Comparison of ENCODE assay signal across 23 cellular contexts in the genomic region with DNA sequence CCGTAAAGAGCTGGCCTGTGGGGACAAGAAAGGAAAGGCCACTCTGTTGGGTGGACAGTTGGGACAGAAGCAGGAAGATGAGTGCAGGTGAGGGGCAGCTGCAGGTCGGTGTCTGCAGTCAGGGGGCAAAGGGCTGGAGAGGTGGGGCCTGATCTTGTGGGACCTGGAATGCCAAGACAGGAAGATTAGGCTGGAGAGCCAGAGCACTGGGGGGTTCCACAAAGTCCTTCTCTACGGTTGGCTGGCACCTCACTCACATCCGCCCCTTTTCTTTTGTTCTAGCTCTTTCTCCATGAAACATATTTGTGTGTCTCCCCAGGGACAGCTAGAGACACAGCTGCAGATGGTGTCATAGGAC.
A peak's percentile ranks its signal among the peaks of the same experiment; 100 is the strongest.
DNase-seq lines count a peak whose midpoint lies in the region; ATAC-seq and TF ChIP-seq lines count a peak whose summit lies in the region.
"Had no signal": no experiment of that assay in that cellular context is flagged by ENCODE, and none has a peak within 500 bp of the region (broad histone marks: within the 10 kb centered on the region; RNA-seq: fewer than 3 reads in every experiment).

No MANE protein-coding gene starts in this region.

- no peak for TF ChIP-seq CTCF in endodermal cell (conservative IDR thresholded peaks at IDR 0.05)
- no peak for TF ChIP-seq CTCF in smooth muscle cell (IDR thresholded peaks at IDR 0.05; ENCODE audit: borderline replicate concordance, insufficient read depth, poor library complexity, severe bottlenecking)

- H3K27me3 ChIP-seq in endodermal cell (ENCODE audit: control insufficient read depth, insufficient read depth, low read length, poor library complexity, severe bottlenecking) = no peaks in the 10 kb centered on the region
- H3K27me3 ChIP-seq in smooth muscle cell (ENCODE audit: low read depth) = no peaks in the 10 kb centered on the region
- H3K27me3 ChIP-seq: cardiac muscle cell, foreskin keratinocyte, ovary, right lobe of liver had no signal

- no peaks in the 10 kb centered on the region for H3K4me1 ChIP-seq in endodermal cell (ENCODE audit: control insufficient read depth, insufficient read depth, low read length)
- H3K4me1 ChIP-seq in smooth muscle cell (ENCODE audit: low read depth) = peaks cover 6% of the 10 kb centered on the region
- H3K4me1 ChIP-seq: right lobe of liver had no signal

- H3K9ac ChIP-seq in endodermal cell (ENCODE audit: extremely low read depth, low read length, poor library complexity, severe bottlenecking) (no peak overlapping the region), smooth muscle cell (ENCODE audit: low read depth) (no peak overlapping the region)

- H3F3A ChIP-seq in smooth muscle cell (ENCODE audit: low read depth) = no peaks in the 10 kb centered on the region

- peaks cover 5% of the 10 kb centered on the region for H3K27me3 Mint-ChIP-seq in activated CD4-positive, alpha-beta T cell treated with anti-CD3 and anti-CD28 coated beads, Interleukin-2, amount 10 ng/mL, durations not matched to agents 7 days and 5 days
- H3K27me3 Mint-ChIP-seq in endodermal cell (ENCODE audit: insufficient read depth) = peaks cover 31% of the 10 kb centered on the region
- H3K27me3 Mint-ChIP-seq: CD4-positive, CD25-positive, alpha-beta regulatory T cell had no signal

- no peak overlapping the region for H3K27ac ChIP-seq in endodermal cell (ENCODE audit: low read depth, low read length)
- H3K27ac ChIP-seq in smooth muscle cell (ENCODE audit: low read depth) = no peak overlapping the region
- H3K27ac ChIP-seq: cardiac muscle cell, foreskin keratinocyte, ovary, right lobe of liver, SJSA1 had no signal

- peak; percentile 1 for DNase-seq in activated CD4-positive, alpha-beta T cell treated with anti-CD3 and anti-CD28 coated beads, Interleukin-2, amount 10 ng/mL, durations not matched to agents 7 days and 5 days
- DNase-seq in activated CD4-positive, alpha-beta T cell treated with anti-CD3 and anti-CD28 coated beads for 48 hours = no peak
- DNase-seq in NCI-H345 (lab: John Stamatoyannopoulos, UW) (peak; percentile 78), endodermal cell (peak; percentile 30), smooth muscle cell (lab: John Stamatoyannopoulos, UW; ENCODE audit: unreplicated experiment) (no peak), cardiac septum (ENCODE audit: low spot score) (no peak), 8988T (no peak)
- DNase-seq: activated CD4-positive, alpha-beta T cell treated with anti-CD3 and anti-CD28 coated beads, Interleukin-2, amount 10 ng/mL, durations not matched to agents 24 days and 14 days; activated naive CD4-positive, alpha-beta T cell treated with anti-CD3 and anti-CD28 coated beads for 36 hours; amygdala; CD4-positive, CD25-positive, alpha-beta regulatory T cell; DND-41; hippocampal formation; Kasumi-1; NCI-H774; OCI-M1; ovary had no signal

- no peaks in the 10 kb centered on the region for H3K79me2 ChIP-seq in smooth muscle cell (ENCODE audit: low read depth)

- no peaks in the 10 kb centered on the region for H3K9me3 Mint-ChIP-seq in activated CD4-positive, alpha-beta T cell treated with anti-CD3 and anti-CD28 coated beads, Interleukin-2, amount 10 ng/mL, durations not matched to agents 7 days and 5 days
- no peaks in the 10 kb centered on the region for H3K9me3 Mint-ChIP-seq in endodermal cell
- H3K9me3 Mint-ChIP-seq: activated CD4-positive, alpha-beta T cell treated with anti-CD3 and anti-CD28 coated beads, Interleukin-2, amount 10 ng/mL, durations not matched to agents 24 days and 14 days; activated naive CD4-positive, alpha-beta T cell treated with anti-CD3 and anti-CD28 coated beads for 36 hours; stimulated activated effector memory CD8-positive, alpha-beta T cell treated with anti-CD3 and anti-CD28 coated beads, Interleukin-12 subunit alpha, Interleukin-12 subunit beta, amount 100 ng/mL, for 72 hours had no signal

- POLR2A ChIA-PET in activated CD4-positive, alpha-beta T cell treated with anti-CD3 and anti-CD28 coated beads, Interleukin-2, amount 10 ng/mL, durations not matched to agents 7 days and 5 days (lab: Charles Lee) = no interaction called here

- ATAC-seq in GM19397 (IDR thresholded peaks at IDR 0.05; ENCODE audit: unreplicated experiment) = no peak
- ATAC-seq: right lobe of liver; stimulated activated effector memory CD8-positive, alpha-beta T cell treated with anti-CD3 and anti-CD28 coated beads, Interleukin-12 subunit alpha, Interleukin-12 subunit beta, amount 100 ng/mL, for 72 hours had no signal

- no peaks in the 10 kb centered on the region for H3K36me3 Mint-ChIP-seq in activated CD4-positive, alpha-beta T cell treated with anti-CD3 and anti-CD28 coated beads, Interleukin-2, amount 10 ng/mL, durations not matched to agents 7 days and 5 days (ENCODE audit: low read depth)
- no peaks in the 10 kb centered on the region for H3K36me3 Mint-ChIP-seq in endodermal cell (ENCODE audit: low read depth)
- H3K36me3 Mint-ChIP-seq: CD4-positive, CD25-positive, alpha-beta regulatory T cell; stimulated activated effector memory CD8-positive, alpha-beta T cell treated with anti-CD3 and anti-CD28 coated beads, Interleukin-12 subunit alpha, Interleukin-12 subunit beta, amount 100 ng/mL, for 72 hours had no signal

- H3K27ac Mint-ChIP-seq in activated CD4-positive, alpha-beta T cell treated with anti-CD3 and anti-CD28 coated beads, Interleukin-2, amount 10 ng/mL, durations not matched to agents 7 days and 5 days = no peak overlapping the region
- H3K27ac Mint-ChIP-seq in endodermal cell = no peak overlapping the region
- H3K27ac Mint-ChIP-seq: activated CD4-positive, alpha-beta T cell treated with anti-CD3 and anti-CD28 coated beads, Interleukin-2, amount 10 ng/mL, durations not matched to agents 24 days and 14 days; activated naive CD4-positive, alpha-beta T cell treated with anti-CD3 and anti-CD28 coated beads for 36 hours; CD4-positive, CD25-positive, alpha-beta regulatory T cell; stimulated activated effector memory CD8-positive, alpha-beta T cell treated with anti-CD3 and anti-CD28 coated beads, Interleukin-12 subunit alpha, Interleukin-12 subunit beta, amount 100 ng/mL, for 72 hours had no signal

- CTCF ChIA-PET in activated CD4-positive, alpha-beta T cell treated with anti-CD3 and anti-CD28 coated beads, Interleukin-2, amount 10 ng/mL, durations not matched to agents 7 days and 5 days (lab: Charles Lee) = no interaction called here

- 79 to 80% methylated on average over 3 to 4 of the region's 4 CpGs for WGBS in endodermal cell (ENCODE audit: insufficient coverage in 1 of 2, insufficient read length in 1 of 2), 2 experiments
- WGBS in smooth muscle cell (ENCODE audit: low lambda C conversion rate) = 83% methylated on average over 3 of the region's 4 CpGs

- no peak overlapping the region for H2AFZ ChIP-seq in smooth muscle cell (ENCODE audit: low read depth)

- H4K20me1 ChIP-seq in smooth muscle cell (ENCODE audit: low read depth) = no peaks in the 10 kb centered on the region

- H3K9me3 ChIP-seq in endodermal cell (ENCODE audit: control insufficient read depth, low read length) (no peaks in the 10 kb centered on the region), smooth muscle cell (replicated peaks; ENCODE audit: low read depth) (no peaks in the 10 kb centered on the region)
- H3K9me3 ChIP-seq: ovary, right lobe of liver, SJSA1 had no signal

- peak overlapping the region; percentile 50 for H3K4me2 ChIP-seq in smooth muscle cell

- no peak overlapping the region for H3K4me3 Mint-ChIP-seq in activated CD4-positive, alpha-beta T cell treated with anti-CD3 and anti-CD28 coated beads, Interleukin-2, amount 10 ng/mL, durations not matched to agents 7 days and 5 days
- H3K4me3 Mint-ChIP-seq in endodermal cell = no peak overlapping the region
- H3K4me3 Mint-ChIP-seq: activated CD4-positive, alpha-beta T cell treated with anti-CD3 and anti-CD28 coated beads, Interleukin-2, amount 10 ng/mL, durations not matched to agents 24 days and 14 days; activated naive CD4-positive, alpha-beta T cell treated with anti-CD3 and anti-CD28 coated beads for 36 hours; CD4-positive, CD25-positive, alpha-beta regulatory T cell; stimulated activated effector memory CD8-positive, alpha-beta T cell treated with anti-CD3 and anti-CD28 coated beads, Interleukin-12 subunit alpha, Interleukin-12 subunit beta, amount 100 ng/mL, for 72 hours had no signal

- H3K4me3 ChIP-seq in endodermal cell (ENCODE audit: low read length) = no peak overlapping the region
- no peak overlapping the region for H3K4me3 ChIP-seq in smooth muscle cell
- H3K4me3 ChIP-seq: cardiac muscle cell, ovary, right lobe of liver, SJSA1 had no signal

- no peaks in the 10 kb centered on the region for H3K4me1 Mint-ChIP-seq in activated CD4-positive, alpha-beta T cell treated with anti-CD3 and anti-CD28 coated beads, Interleukin-2, amount 10 ng/mL, durations not matched to agents 7 days and 5 days
- H3K4me1 Mint-ChIP-seq in endodermal cell = peaks cover 10% of the 10 kb centered on the region
- H3K4me1 Mint-ChIP-seq: activated CD4-positive, alpha-beta T cell treated with anti-CD3 and anti-CD28 coated beads, Interleukin-2, amount 10 ng/mL, durations not matched to agents 24 days and 14 days; CD4-positive, CD25-positive, alpha-beta regulatory T cell; stimulated activated effector memory CD8-positive, alpha-beta T cell treated with anti-CD3 and anti-CD28 coated beads, Interleukin-12 subunit alpha, Interleukin-12 subunit beta, amount 100 ng/mL, for 72 hours had no signal

- intact Hi-C loops in cardiac septum (cut with DNase I) = no loop called here

- no peaks in the 10 kb centered on the region for H3K36me3 ChIP-seq in endodermal cell (ENCODE audit: control insufficient read depth, insufficient read depth, low read length)
- no peaks in the 10 kb centered on the region for H3K36me3 ChIP-seq in smooth muscle cell (ENCODE audit: low read depth)
- H3K36me3 ChIP-seq: cardiac muscle cell, ovary, right lobe of liver, SJSA1 had no signal

Comparison
In these comparisons a context has a peak if more than half of its experiments do, and no peak if none do; other contexts are left out.
1. DNase-seq: peak in activated CD4-positive, alpha-beta T cell treated with anti-CD3 and anti-CD28 coated beads, Interleukin-2, amount 10 ng/mL, durations not matched to agents 7 days and 5 days (single experiment), NCI-H345 (single experiment) and endodermal cell (single experiment); none in activated CD4-positive, alpha-beta T cell treated with anti-CD3 and anti-CD28 coated beads for 48 hours (single experiment), smooth muscle cell (single experiment), cardiac septum (single experiment) and 8988T (single experiment).